8 cellular contexts compared by ENCODE assay signal in genomic region chr19:1465191-1466016, GRCh38. TPM values are rescaled to one million over a fixed set of nuclear protein-coding genes. Genes with fewer than 3 reads are reported as not detected.
DNase-seq lines count a peak whose midpoint lies in the region; ATAC-seq and TF ChIP-seq lines count a peak whose summit lies in the region.

No MANE protein-coding gene starts in this region.

- no peak overlapping the region for H3K27ac Mint-ChIP-seq in T-helper 17 cell

- no peak for ATAC-seq in T-helper 17 cell
- ATAC-seq in psoas muscle = peak; percentile 45 to 68 (median 65)
- ATAC-seq in HG02642 (IDR thresholded peaks at IDR 0.05; ENCODE audit: poor library complexity, unreplicated experiment) = no peak

- intact Hi-C loops in psoas muscle (cut with DNase I) = loop anchor here in 1 of 2 donors (5.0 kb wide), 1 partner anchor 113 kb away; a partner anchor contains a TSS

- H3K9me3 ChIP-seq in T-helper 17 cell (ENCODE audit: control insufficient read depth, low read length, poor library complexity, severe bottlenecking) (no peaks in the 10 kb centered on the region), psoas muscle (no peaks in the 10 kb centered on the region), SJCRH30 (replicated peaks) (no peaks in the 10 kb centered on the region)

- H3K27ac ChIP-seq in psoas muscle (no peak overlapping the region), SJCRH30 (no peak overlapping the region)

- H3K27me3 Mint-ChIP-seq in T-helper 17 cell = no peaks in the 10 kb centered on the region

- H3K36me3 ChIP-seq in psoas muscle (ENCODE audit: insufficient read depth in 1 of 2, low read depth in 1 of 2) (no peaks in the 10 kb centered on the region), SJCRH30 (no peaks in the 10 kb centered on the region)

- no peak for DNase-seq in GM10266 (ENCODE audit: extremely low spot score)
- no peak for DNase-seq in T-helper 17 cell
- DNase-seq in fibroblast of the aortic adventitia (ENCODE audit: low read depth) = no peak
- DNase-seq in psoas muscle = peak; percentile 35 to 73
- no peak for DNase-seq in H4 (ENCODE audit: low spot score)
- DNase-seq in NCI-H187 treated with DMSO at 0.1 percent for 48 hours (lab: John Stamatoyannopoulos, UW) = no peak
- no peak for DNase-seq in SJCRH30

- H3K4me3 ChIP-seq in fibroblast of the aortic adventitia (ENCODE audit: low read depth, low read length) (no peak overlapping the region), psoas muscle (peak overlapping the region; percentile 36), SJCRH30 (no peak overlapping the region)

- WGBS in psoas muscle, 3 donors = 39 to 43% (median 40%) methylated on average over 61 to 83 of the region's 83 CpGs

- peaks cover 26% of the 10 kb centered on the region for H3K4me1 ChIP-seq in psoas muscle
- H3K4me1 ChIP-seq in SJCRH30 = no peaks in the 10 kb centered on the region; the same call in 1 of the 2 replicates

- peaks cover 0 to 62% (median 47%) of the 10 kb centered on the region in 3 donors for H3K27me3 ChIP-seq in psoas muscle (ENCODE audit: insufficient read depth in 3 of 3, low read length in 2 of 3)
- H3K27me3 ChIP-seq in SJCRH30 = no peaks in the 10 kb centered on the region

- TF ChIP-seq CTCF in GM10266 (IDR thresholded peaks at IDR 0.05; ENCODE audit: control insufficient read depth, insufficient read depth, low read depth, missing control alignments) = peak; percentile 42
- TF ChIP-seq CTCF in fibroblast of the aortic adventitia (IDR thresholded peaks at IDR 0.05; ENCODE audit: insufficient read depth, low read length) = peak; percentile 9
- peak; percentile 53 for TF ChIP-seq CTCF in psoas muscle (IDR thresholded peaks at IDR 0.05)

- H3K36me3 Mint-ChIP-seq in T-helper 17 cell (ENCODE audit: low read depth) = no peaks in the 10 kb centered on the region

- peaks cover 5% of the 10 kb centered on the region for H3K4me1 Mint-ChIP-seq in T-helper 17 cell

- H3K4me3 Mint-ChIP-seq in T-helper 17 cell = peak overlapping the region; percentile 15

RNA-seq across cellular contexts. Expression of gene C19orf25, which starts 13.6 kb away (rescaled TPM):
- 10 to 100 TPM; 24.3 to 29.0 TPM for total RNA-seq in T-helper 17 cell
- total RNA-seq in fibroblast of the aortic adventitia (ENCODE audit: low replicate concordance) = 13.2 and 26.8 TPM in 2 replicates
- total RNA-seq in psoas muscle = 10 to 100 TPM in 3 of 4 donors, 1 to 10 TPM in 1; 8.1 to 20.1 (median 14.7) TPM
- 10 to 100 TPM; 19.9 to 45.0 (median 30.4) TPM for polyA plus RNA-seq in psoas muscle
- 7.9 and 10.5 TPM in 2 replicates for total RNA-seq in H4 (2014; rRNA removed; shearing (Covaris generic))
- total RNA-seq in SJCRH30 (2014; rRNA removed; shearing (Covaris generic)) = 26.6 and 29.4 TPM in 2 replicates

RNA-seq across cellular contexts. Expression of gene APC2, which starts 15.5 kb away (rescaled TPM):
- under 1 TPM; 0.07 to 0.44 TPM for total RNA-seq in T-helper 17 cell
- 0.27 and 0.57 TPM in 2 replicates for total RNA-seq in fibroblast of the aortic adventitia (ENCODE audit: low replicate concordance)
- total RNA-seq in psoas muscle = under 1 TPM; 0.04 to 0.06 (median 0.05) TPM
- polyA plus RNA-seq in psoas muscle = under 1 TPM in 2 of 3 donors, not detected in 1; 0.01 to 0.03 TPM
- 0.02 and 1.5 TPM in 2 replicates for total RNA-seq in H4 (2014; rRNA removed; shearing (Covaris generic))
- total RNA-seq in SJCRH30 (2014; rRNA removed; shearing (Covaris generic)) = 0.13 and 0.24 TPM in 2 replicates

RNA-seq across cellular contexts. Expression of gene PCSK4, which starts 24.7 kb away (rescaled TPM):
- total RNA-seq in T-helper 17 cell (1 to 10 TPM; 3.3 to 4.5 TPM), fibroblast of the aortic adventitia (ENCODE audit: low replicate concordance) (0.25 and 2.2 TPM in 2 replicates), psoas muscle (1 to 10 TPM in 1 of 4 donors, under 1 TPM in 3; 0.57 to 1.5 (median 0.93) TPM)
- polyA plus RNA-seq in psoas muscle = 1 to 10 TPM in 1 of 3 donors, under 1 TPM in 2; 0.74 to 1.3 (median 0.84) TPM
- 0.31 TPM in 1 of 2 replicates, not detected in the other for total RNA-seq in H4 (2014; rRNA removed; shearing (Covaris generic))
- 0.58 and 1.1 TPM in 2 replicates for total RNA-seq in SJCRH30 (2014; rRNA removed; shearing (Covaris generic))

RNA-seq across cellular contexts. Expression of gene REEP6, which starts 25.6 kb away (rescaled TPM):
- total RNA-seq in T-helper 17 cell (1 to 10 TPM; 1.8 to 2.3 TPM), fibroblast of the aortic adventitia (ENCODE audit: low replicate concordance) (0.65 and 2.8 TPM in 2 replicates), psoas muscle (1 to 10 TPM in 3 of 4 donors, under 1 TPM in 1; 0.23 to 2.0 (median 1.4) TPM)
- polyA plus RNA-seq in psoas muscle = 1 to 10 TPM in 1 of 3 donors, under 1 TPM in 2; 0.55 to 1.5 (median 0.78) TPM
- 0.92 and 1.2 TPM in 2 replicates for total RNA-seq in H4 (2014; rRNA removed; shearing (Covaris generic))
- total RNA-seq in SJCRH30 (2014; rRNA removed; shearing (Covaris generic)) = 0.41 and 0.45 TPM in 2 replicates

RNA-seq across cellular contexts. Expression of gene RPS15, which starts 27.2 kb away (rescaled TPM):
- total RNA-seq in T-helper 17 cell (1,000 to 10,000 TPM; 1,653 to 1,678 TPM), fibroblast of the aortic adventitia (ENCODE audit: low replicate concordance) (567 and 712 TPM in 2 replicates), psoas muscle (100 to 1,000 TPM; 697 to 992 (median 943) TPM)
- polyA plus RNA-seq in psoas muscle = 1,000 to 10,000 TPM; 2,739 to 4,077 (median 3,158) TPM
- total RNA-seq in H4 (2014; rRNA removed; shearing (Covaris generic)) = 1,025 and 1,178 TPM in 2 replicates
- total RNA-seq in SJCRH30 (2014; rRNA removed; shearing (Covaris generic)) = 1,359 and 1,591 TPM in 2 replicates

Comparison
In these comparisons a context has a peak if more than half of its experiments do, and no peak if none do; other contexts are left out.
1. DNase-seq: peak in psoas muscle (2 of 2); none in GM10266 (single experiment), T-helper 17 cell (0 of 3), fibroblast of the aortic adventitia (single experiment), H4 (single experiment), NCI-H187 treated with DMSO at 0.1 percent for 48 hours (single experiment) and SJCRH30 (0 of 2).
2. ATAC-seq: peak in psoas muscle (4 of 4); none in T-helper 17 cell (single experiment) and HG02642 (single experiment).
3. Peak in every context shown above with its lines, with median percentiles within 50 percentile points of each other: CTCF ChIP-seq.